9 cellular contexts compared by ENCODE assay signal in genomic region chr3:136545664-136546266, GRCh38.
A peak's percentile ranks its signal among the peaks of the same experiment; 100 is the strongest.
DNase-seq lines count a peak whose midpoint lies in the region; TF ChIP-seq lines count a peak whose summit lies in the region.
"Had no signal": no experiment of that assay in that cellular context is flagged by ENCODE, and none has a peak within 500 bp of the region (broad histone marks: within the 10 kb centered on the region; RNA-seq: fewer than 3 reads in every experiment).

No MANE protein-coding gene starts in this region.

- H3F3A ChIP-seq in PC-9 (ENCODE audit: insufficient read depth, low read depth) (peaks cover 18% of the 10 kb centered on the region; the same call in 1 of the 2 replicates), neural progenitor cell (ENCODE audit: low read depth) (peaks cover 6% of the 10 kb centered on the region)

- POLR2A ChIA-PET in PC-9 (lab: Charles Lee; ENCODE audit: unreplicated experiment): no interaction called here

- DNase-seq in GM13977 (ENCODE audit: low spot score): no peak
- no peak for DNase-seq in PC-9
- peak; percentile 5 for DNase-seq in epithelial cell of esophagus (ENCODE audit: low read depth)
- no peak for DNase-seq in neural progenitor cell (ENCODE audit: low spot score)
- DNase-seq in GM13976 (ENCODE audit: low spot score): no peak
- no peak for DNase-seq in mucosa of gallbladder (ENCODE audit: low spot score)
- no peak for DNase-seq in NCI-H1694 (lab: John Stamatoyannopoulos, UW)
- DNase-seq: mammary epithelial cell, NCI-H1092 treated with DMSO at 0.1 percent for 48 hours had no signal

- no peak overlapping the region for H3K9ac ChIP-seq in neural progenitor cell

- H3K4me3 Mint-ChIP-seq in neural progenitor cell: no peak overlapping the region

- H3K4me1 Mint-ChIP-seq in neural progenitor cell: peaks cover 16% of the 10 kb centered on the region

- H3K27ac ChIP-seq in PC-9 (no peak overlapping the region), neural progenitor cell (peak overlapping the region; percentile 0)

- TF ChIP-seq CTCF in GM13977 (IDR thresholded peaks at IDR 0.05; ENCODE audit: extremely low read depth, insufficient read depth, missing control alignments): peak; percentile 32
- peak; percentile 40; the same call in 1 of the 2 replicates for TF ChIP-seq CTCF in PC-9 (conservative IDR thresholded peaks at IDR 0.05)
- TF ChIP-seq CTCF in epithelial cell of esophagus (IDR thresholded peaks at IDR 0.05; ENCODE audit: insufficient read depth, low read depth, low read length, missing control alignments): peak; percentile 6
- peak; percentile 37 for TF ChIP-seq CTCF in neural progenitor cell (IDR thresholded peaks at IDR 0.05)
- no peak for TF ChIP-seq CTCF in GM13976 (IDR thresholded peaks at IDR 0.05; ENCODE audit: borderline replicate concordance, control extremely low read depth, extremely low read depth, insufficient read depth, missing control alignments)

- peaks cover 9% of the 10 kb centered on the region for H3K36me3 Mint-ChIP-seq in neural progenitor cell

- no TSS peak for BruUV-seq in PC-9 (replicated peaks; lab: Mats Ljungman, UMichigan)

- H3K9me3 Mint-ChIP-seq in neural progenitor cell: no peaks in the 10 kb centered on the region

- H3K36me3 ChIP-seq in PC-9 (ENCODE audit: low read depth): no peaks in the 10 kb centered on the region
- no peaks in the 10 kb centered on the region for H3K36me3 ChIP-seq in neural progenitor cell

- H3K9me2 ChIP-seq in PC-9 (ENCODE audit: insufficient read depth): 0 out of 2 replicates have a peak, but pooled peaks cover 4% of the 10 kb centered on the region

- in situ Hi-C loops in GM13977 (cut with MboI; ENCODE audit: low pct_unique_long_range_greater_than_20kb, low sequenced_read_pairs, unreplicated experiment) (no loop called here), GM13976 (cut with MboI; ENCODE audit: low sequenced_read_pairs, unreplicated experiment) (no loop called here)

- H2AFZ ChIP-seq in PC-9: no peak overlapping the region
- no peak overlapping the region for H2AFZ ChIP-seq in neural progenitor cell (replicated peaks)

- no peaks in the 10 kb centered on the region for H3K9me3 ChIP-seq in PC-9 (ENCODE audit: insufficient read depth, low read depth)
- no peaks in the 10 kb centered on the region for H3K9me3 ChIP-seq in neural progenitor cell (ENCODE audit: low read depth)

- H3K4me3 ChIP-seq in PC-9 (no peak overlapping the region), epithelial cell of esophagus (ENCODE audit: low read length) (no peak overlapping the region), neural progenitor cell (no peak overlapping the region)

- H3K27me3 Mint-ChIP-seq in neural progenitor cell (ENCODE audit: insufficient read depth, low read depth): no peaks in the 10 kb centered on the region

- 0 out of 2 replicates have a peak, but pooled peaks cover 4% of the 10 kb centered on the region for H3K4me1 ChIP-seq in PC-9 (replicated peaks; ENCODE audit: insufficient read depth)
- H3K4me1 ChIP-seq in neural progenitor cell: no peaks in the 10 kb centered on the region

- intact Hi-C loops in PC-9 (cut with micrococcal nuclease; ENCODE audit: unreplicated experiment): loop anchor here (1.0 to 10.0 kb wide), 3 partner anchors 207 to 471 kb away; partner anchors contain the start of gene STAG1

- H3K4me2 ChIP-seq in PC-9: no peak overlapping the region
- H3K4me2 ChIP-seq in neural progenitor cell: no peak overlapping the region

- H3K79me2 ChIP-seq in PC-9 (ENCODE audit: low read depth) (0 out of 2 replicates have a peak, but pooled peaks cover 4% of the 10 kb centered on the region), neural progenitor cell (ENCODE audit: low read depth) (no peaks in the 10 kb centered on the region)

- CTCF ChIA-PET in PC-9 (lab: Charles Lee): interaction anchor here (0.8 to 2.1 kb wide), 2 partner anchors 207 to 468 kb away, joined by 3 to 15 read pairs; partner anchors contain the start of gene STAG1

- H3K27ac Mint-ChIP-seq in neural progenitor cell: no peak overlapping the region

- H4K20me1 ChIP-seq in PC-9 (ENCODE audit: insufficient read depth) (no peaks in the 10 kb centered on the region), neural progenitor cell (ENCODE audit: low read depth) (no peaks in the 10 kb centered on the region)

- H3K27me3 ChIP-seq in PC-9 (ENCODE audit: insufficient read depth, low read depth) (no peaks in the 10 kb centered on the region), neural progenitor cell (no peaks in the 10 kb centered on the region)
